In genomic region chr4:74758521-74758920, GRCh38 we compare ENCODE assay signal across 21 cellular contexts.
"Had no signal": no experiment of that assay in that cellular context is flagged by ENCODE, and none has a peak within 500 bp of the region (broad histone marks: within the 10 kb centered on the region; RNA-seq: fewer than 3 reads in every experiment).

No MANE protein-coding gene starts in this region.

- H3K4me3 ChIP-seq: esophagus squamous epithelium, heart right ventricle, left ventricle myocardium inferior, testis, upper lobe of left lung had no signal

- ATAC-seq: activated T-helper 17 cell treated with anti-CD3 and anti-CD28 coated beads, Interleukin-2, amount 50 U/mL, for 72 hours; heart right ventricle; naive thymus-derived CD4-positive, alpha-beta T cell; stimulated activated naive B cell treated with anti-CD40 and anti-IgM and Interleukin-4, amounts not matched to agents 10 μg/mL and 1 μg/mL and 100 μg/mL, for 72 hours; WTC11 had no signal

- DNase-seq: activated naive CD4-positive, alpha-beta T cell; activated T-cell treated with anti-CD3 and anti-CD28 coated beads, Interleukin-2, amount 50 U/mL, for 24 hours; cerebellar nuclear complex; cortex of kidney; endodermal cell; esophagus squamous epithelium; heart right ventricle; immature natural killer cell; kidney glomerular epithelial cell; left ventricle myocardium inferior; naive thymus-derived CD4-positive, alpha-beta T cell; occipital lobe; posterior cingulate gyrus; stimulated activated CD4-positive, alpha-beta T cell treated with anti-CD3 and anti-CD28 coated beads, Interleukin-2, amount 100 ng/mL, for 48 hours; stimulated activated CD8-positive, alpha-beta memory T cell treated with anti-CD3 and anti-CD28 coated beads, Interleukin-4, amount 100 ng/mL, for 48 hours; stimulated activated naive B cell treated with anti-CD40 and anti-IgM and Interleukin-4, amounts not matched to agents 10 μg/mL and 1 μg/mL and 100 μg/mL, for 72 hours; T-helper 1 cell; testis; upper lobe of left lung had no signal

- H3K27ac ChIP-seq: esophagus squamous epithelium, heart right ventricle, left ventricle myocardium inferior, testis, upper lobe of left lung had no signal
